18 cellular contexts compared by ENCODE assay signal in the genomic region with DNA sequence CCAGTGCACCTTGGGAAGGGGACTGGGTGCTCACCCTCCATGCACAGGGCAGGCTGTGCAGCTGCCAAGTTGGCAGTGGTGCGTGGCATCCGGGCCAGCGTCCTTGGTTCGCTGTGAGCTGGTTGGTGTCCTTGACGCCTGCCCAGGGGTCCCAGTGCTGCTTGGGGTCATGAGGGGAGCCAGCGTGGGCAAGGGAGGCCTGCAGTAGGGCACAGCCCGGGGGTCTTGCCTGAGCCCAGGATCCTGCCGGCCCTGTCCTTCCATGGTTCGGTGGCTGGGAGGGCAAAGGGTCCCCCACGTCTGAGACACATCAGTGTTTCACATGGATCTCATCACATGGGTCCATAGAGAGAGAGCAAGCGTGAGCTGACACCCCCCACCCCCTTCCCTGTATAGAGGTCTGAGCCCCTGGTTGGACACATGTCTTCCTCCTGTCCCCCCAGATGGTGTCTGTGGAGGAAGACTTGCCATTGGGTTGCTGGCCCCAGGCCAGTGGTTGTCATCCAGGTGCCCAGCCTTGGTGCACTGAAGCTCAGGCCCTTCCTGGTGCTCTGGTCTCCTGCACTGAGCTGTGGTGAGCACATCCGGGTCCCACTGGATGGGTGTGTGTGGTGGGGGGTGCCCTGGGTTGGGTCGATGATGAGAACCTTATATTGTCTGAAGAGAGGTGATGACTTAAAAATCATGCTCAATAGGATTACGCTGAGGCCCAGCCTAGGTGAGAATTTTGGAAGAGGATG.
DNase-seq lines count a peak whose midpoint lies in the region; ATAC-seq and TF ChIP-seq lines count a peak whose summit lies in the region.
"Had no signal": no experiment of that assay in that cellular context is flagged by ENCODE, and none has a peak within 500 bp of the region (broad histone marks: within the 10 kb centered on the region; RNA-seq: fewer than 3 reads in every experiment).

No MANE protein-coding gene starts in this region.

- intact Hi-C loops in natural killer cell (cut with micrococcal nuclease), result no loop called here
- intact Hi-C loops in right cardiac atrium (cut with DNase I), result loop anchor here in 1 of 4 donors (1.0 kb wide), 1 partner anchor 13 kb away; no protein-coding TSS in a partner anchor
- intact Hi-C loops in aorta (cut with DNase I), result no loop called here

- no peak overlapping the region for H3K27ac ChIP-seq in right cardiac atrium (ENCODE audit: low read length)
- H3K27ac ChIP-seq in neuronal stem cell (replicated peaks; ENCODE audit: low read length), result no peak overlapping the region
- H3K27ac ChIP-seq in aorta (ENCODE audit: low read depth in 1 of 2, low read length in 2 of 2), result no peak overlapping the region
- H3K27ac ChIP-seq: A549, C4-2B, GM23248 had no signal

- H2BK12ac ChIP-seq in neuronal stem cell (ENCODE audit: low read length), result no peak overlapping the region

- no peak overlapping the region for H3K4me2 ChIP-seq in neuronal stem cell (ENCODE audit: insufficient read depth, low read length, poor library complexity, severe bottlenecking)
- H3K4me2 ChIP-seq: A549 had no signal

- H3K9ac ChIP-seq in neuronal stem cell (ENCODE audit: low read depth, low read length, poor library complexity), result no peak overlapping the region
- H3K9ac ChIP-seq: GM23248 had no signal

- no peaks in the 10 kb centered on the region for H3K36me3 Mint-ChIP-seq in natural killer cell treated with Interleukin-12 subunit alpha and Interleukin-12 subunit beta and Interleukin-15 and Interleukin-18, amount 100 ng/mL, for 72 hours
- H3K36me3 Mint-ChIP-seq in natural killer cell, result no peaks in the 10 kb centered on the region
- H3K36me3 Mint-ChIP-seq: CD8-positive, alpha-beta T cell had no signal

- no peak overlapping the region for H3K4me3 Mint-ChIP-seq in natural killer cell treated with Interleukin-12 subunit alpha and Interleukin-12 subunit beta and Interleukin-15 and Interleukin-18, amount 100 ng/mL, for 72 hours
- H3K4me3 Mint-ChIP-seq in natural killer cell, result no peak overlapping the region
- H3K4me3 Mint-ChIP-seq: CD8-positive, alpha-beta T cell had no signal

- no peaks in the 10 kb centered on the region for H3K9me3 Mint-ChIP-seq in natural killer cell treated with Interleukin-12 subunit alpha and Interleukin-12 subunit beta and Interleukin-15 and Interleukin-18, amount 100 ng/mL, for 72 hours
- no peaks in the 10 kb centered on the region for H3K9me3 Mint-ChIP-seq in natural killer cell
- H3K9me3 Mint-ChIP-seq: CD8-positive, alpha-beta T cell had no signal

- no peak overlapping the region for H2BK15ac ChIP-seq in neuronal stem cell (ENCODE audit: low read length)

- H3K18ac ChIP-seq in neuronal stem cell (ENCODE audit: low read length), result peak overlapping the region; percentile 28

- no peak overlapping the region for H4K8ac ChIP-seq in neuronal stem cell (ENCODE audit: low read depth, low read length)

- no peak overlapping the region for H3K4me3 ChIP-seq in right cardiac atrium (ENCODE audit: low read length)
- no peak overlapping the region for H3K4me3 ChIP-seq in neuronal stem cell (ENCODE audit: low read length in 2 of 2)
- no peak overlapping the region for H3K4me3 ChIP-seq in aorta (ENCODE audit: low read length in 2 of 2)
- H3K4me3 ChIP-seq: A549, GM23248 had no signal

- H3K27me3 ChIP-seq in right cardiac atrium (ENCODE audit: control insufficient read depth, insufficient read depth) (no peaks in the 10 kb centered on the region), neuronal stem cell (ENCODE audit: control insufficient read depth in 3 of 3, insufficient read depth in 3 of 3, low read depth in 1 of 3, low read length in 3 of 3) (no peaks in the 10 kb centered on the region), aorta (ENCODE audit: control insufficient read depth in 1 of 2, insufficient read depth in 2 of 2, low read length in 1 of 2) (no peaks in the 10 kb centered on the region)
- H3K27me3 ChIP-seq: BE2C had no signal

- peak overlapping the region; percentile 31 for H3K23ac ChIP-seq in neuronal stem cell (ENCODE audit: low read depth, low read length, poor library complexity)

- H3K4me1 ChIP-seq in right cardiac atrium (ENCODE audit: control insufficient read depth, insufficient read depth, low read length), result no peaks in the 10 kb centered on the region
- no peaks in the 10 kb centered on the region for H3K4me1 ChIP-seq in neuronal stem cell (ENCODE audit: control insufficient read depth in 2 of 2, insufficient read depth in 1 of 2, low read depth in 1 of 2, low read length in 2 of 2)
- H3K4me1 ChIP-seq in aorta (ENCODE audit: control insufficient read depth in 1 of 2, insufficient read depth in 2 of 2, low read length in 2 of 2), result no peaks in the 10 kb centered on the region
- H3K4me1 ChIP-seq: A549, BE2C had no signal

- WGBS in right cardiac atrium, result 86% methylated on average over 14 of the region's 14 CpGs
- WGBS in neuronal stem cell (ENCODE audit: extremely low coverage in 2 of 2, insufficient read length in 2 of 2, insufficient replicate concordance in 1 of 2), 2 donors, result no CpG with 5 or more reads among the region's 14 CpGs
- WGBS in aorta, 2 donors, result 88 to 89% methylated on average over 13 to 14 of the region's 14 CpGs

- H2AK5ac ChIP-seq in neuronal stem cell (ENCODE audit: low read depth, low read length), result no peak overlapping the region

- no peaks in the 10 kb centered on the region for H3K4me1 Mint-ChIP-seq in natural killer cell treated with Interleukin-12 subunit alpha and Interleukin-12 subunit beta and Interleukin-15 and Interleukin-18, amount 100 ng/mL, for 72 hours (ENCODE audit: low read depth in 2 of 2)
- H3K4me1 Mint-ChIP-seq in natural killer cell, result no peaks in the 10 kb centered on the region

- TF ChIP-seq CTCF in natural killer cell (IDR thresholded peaks at IDR 0.05), result no peak

- H2BK120ac ChIP-seq in neuronal stem cell (ENCODE audit: low read depth, low read length), result no peak overlapping the region

- H3K79me1 ChIP-seq in neuronal stem cell (ENCODE audit: low read depth, low read length), result peaks cover 3% of the 10 kb centered on the region

- H3K27me3 Mint-ChIP-seq in natural killer cell treated with Interleukin-12 subunit alpha and Interleukin-12 subunit beta and Interleukin-15 and Interleukin-18, amount 100 ng/mL, for 72 hours, result no peaks in the 10 kb centered on the region
- no peaks in the 10 kb centered on the region for H3K27me3 Mint-ChIP-seq in natural killer cell (ENCODE audit: low read depth in 2 of 2)

- no peak for ATAC-seq in natural killer cell treated with Interleukin-12 subunit alpha and Interleukin-12 subunit beta and Interleukin-15 and Interleukin-18, amount 100 ng/mL, for 72 hours
- ATAC-seq in natural killer cell, result no peak
- no peak for ATAC-seq in right cardiac atrium
- ATAC-seq in aorta (ENCODE audit: low FRiP score), result no peak
- ATAC-seq in GM21423 (IDR thresholded peaks at IDR 0.05; ENCODE audit: unreplicated experiment), result no peak
- no peak for ATAC-seq in GM21529 (IDR thresholded peaks at IDR 0.05; ENCODE audit: unreplicated experiment)
- ATAC-seq: A549; CD8-positive, alpha-beta T cell had no signal

- H2AFZ ChIP-seq in neuronal stem cell (ENCODE audit: low read length), result no peak overlapping the region
- H2AFZ ChIP-seq: GM23248 had no signal

- H3K36me3 ChIP-seq in neuronal stem cell (replicated peaks in 1 of 2; ENCODE audit: control insufficient read depth in 2 of 2, insufficient read depth in 2 of 2, low read length in 2 of 2), result no peaks in the 10 kb centered on the region
- no peaks in the 10 kb centered on the region for H3K36me3 ChIP-seq in aorta (ENCODE audit: control insufficient read depth in 1 of 2, insufficient read depth in 2 of 2, low read length in 1 of 2)
- H3K36me3 ChIP-seq: BE2C had no signal

- H2BK5ac ChIP-seq in neuronal stem cell (ENCODE audit: low read length), result no peak overlapping the region

- H4K91ac ChIP-seq in neuronal stem cell (ENCODE audit: low read depth, low read length, poor library complexity), result peak overlapping the region; percentile 72

- H3K9me3 ChIP-seq in right cardiac atrium (ENCODE audit: control insufficient read depth, low read length) (no peaks in the 10 kb centered on the region), neuronal stem cell (replicated peaks in 1 of 2; ENCODE audit: control insufficient read depth in 2 of 2, insufficient read depth in 1 of 2, low read depth in 1 of 2, low read length in 2 of 2) (peaks cover 0 to 54% of the 10 kb centered on the region in 2 donors), aorta (ENCODE audit: control insufficient read depth, low read length) (no peaks in the 10 kb centered on the region)
- H3K9me3 ChIP-seq: A549, BE2C had no signal

- peak; percentile 54 for DNase-seq in natural killer cell treated with Interleukin-12 subunit alpha and Interleukin-12 subunit beta and Interleukin-15 and Interleukin-18, amount 100 ng/mL, for 72 hours (ENCODE audit: low spot score)
- no peak for DNase-seq in natural killer cell
- peak in 2 of 3 donors; percentile 29 to 31 for DNase-seq in right cardiac atrium
- no peak for DNase-seq in neuronal stem cell (ENCODE audit: low spot score)
- peak; percentile 34 to 62 for DNase-seq in aorta
- no peak for DNase-seq in effector CD8-positive, alpha-beta T cell (lab: John Stamatoyannopoulos, UW)
- DNase-seq: BE2C, COR-L47, DMS153, DMS79 treated with DMSO at 0.1 percent for 48 hours, EL, GM23248, IMR-90 had no signal

- H3K4ac ChIP-seq in neuronal stem cell (ENCODE audit: low read length), result peak overlapping the region; percentile 3

- no peak overlapping the region for H3K27ac Mint-ChIP-seq in natural killer cell treated with Interleukin-12 subunit alpha and Interleukin-12 subunit beta and Interleukin-15 and Interleukin-18, amount 100 ng/mL, for 72 hours
- no peak overlapping the region for H3K27ac Mint-ChIP-seq in natural killer cell
- H3K27ac Mint-ChIP-seq: CD8-positive, alpha-beta T cell had no signal

- peak overlapping the region; percentile 56 for H3K14ac ChIP-seq in neuronal stem cell (ENCODE audit: low read length)

Comparison
In these comparisons a context has a peak if more than half of its experiments do, and no peak if none do; other contexts are left out.
1. DNase-seq: peak in natural killer cell treated with Interleukin-12 subunit alpha and Interleukin-12 subunit beta and Interleukin-15 and Interleukin-18, amount 100 ng/mL, for 72 hours (single experiment), right cardiac atrium (2 of 3) and aorta (2 of 2); none in natural killer cell (single experiment), neuronal stem cell (single experiment) and effector CD8-positive, alpha-beta T cell (single experiment).